Comparison of ENCODE assay signal across 8 cellular contexts in genomic region chr2:218876562-218877219, GRCh38. TPM values are rescaled to one million over a fixed set of nuclear protein-coding genes. Genes with fewer than 3 reads are reported as not detected.
DNase-seq lines count a peak whose midpoint lies in the region; ATAC-seq lines count a peak whose summit lies in the region.

No MANE protein-coding gene starts in this region.

- DNase-seq in DMS79 treated with DMSO at 0.1 percent for 48 hours (lab: John Stamatoyannopoulos, UW): peak; percentile 77
- DNase-seq in M059J (ENCODE audit: low read depth): peak; percentile 73
- peak; percentile 83 for DNase-seq in SK-MEL-5 (ENCODE audit: low read depth, low spot score)
- DNase-seq in activated naive CD4-positive, alpha-beta T cell treated with anti-CD3 and anti-CD28 coated beads, Interleukin-2, amount 10 ng/mL, durations not matched to agents 7 days and 5 days: peak; percentile 78
- peak; percentile 29 for DNase-seq in glomerular endothelial cell (ENCODE audit: extremely low read depth, low read depth, low spot score)
- peak; percentile 46 to 95 (median 80) for DNase-seq in posterior cingulate gyrus

- no peak for ATAC-seq in GM18867 (IDR thresholded peaks at IDR 0.05; ENCODE audit: unreplicated experiment)
- ATAC-seq in stimulated activated memory B cell treated with anti-CD40 and anti-IgM and Interleukin-4, amounts not matched to agents 10 μg/mL and 1 μg/mL and 100 μg/mL, for 72 hours: no peak

- H3K27me3 Mint-ChIP-seq in activated naive CD4-positive, alpha-beta T cell treated with anti-CD3 and anti-CD28 coated beads, Interleukin-2, amount 10 ng/mL, durations not matched to agents 7 days and 5 days: peaks cover 98% of the 10 kb centered on the region
- peaks cover 28% of the 10 kb centered on the region for H3K27me3 Mint-ChIP-seq in stimulated activated memory B cell treated with anti-CD40 and anti-IgM and Interleukin-4, amounts not matched to agents 10 μg/mL and 1 μg/mL and 100 μg/mL, for 72 hours

- H3K9me3 Mint-ChIP-seq in activated naive CD4-positive, alpha-beta T cell treated with anti-CD3 and anti-CD28 coated beads, Interleukin-2, amount 10 ng/mL, durations not matched to agents 7 days and 5 days: no peaks in the 10 kb centered on the region
- no peaks in the 10 kb centered on the region for H3K9me3 Mint-ChIP-seq in stimulated activated memory B cell treated with anti-CD40 and anti-IgM and Interleukin-4, amounts not matched to agents 10 μg/mL and 1 μg/mL and 100 μg/mL, for 72 hours

- no peaks in the 10 kb centered on the region for H3K36me3 Mint-ChIP-seq in activated naive CD4-positive, alpha-beta T cell treated with anti-CD3 and anti-CD28 coated beads, Interleukin-2, amount 10 ng/mL, durations not matched to agents 7 days and 5 days
- no peaks in the 10 kb centered on the region for H3K36me3 Mint-ChIP-seq in stimulated activated memory B cell treated with anti-CD40 and anti-IgM and Interleukin-4, amounts not matched to agents 10 μg/mL and 1 μg/mL and 100 μg/mL, for 72 hours

- no peak overlapping the region for H3K4me3 Mint-ChIP-seq in activated naive CD4-positive, alpha-beta T cell treated with anti-CD3 and anti-CD28 coated beads, Interleukin-2, amount 10 ng/mL, durations not matched to agents 7 days and 5 days
- H3K4me3 Mint-ChIP-seq in stimulated activated memory B cell treated with anti-CD40 and anti-IgM and Interleukin-4, amounts not matched to agents 10 μg/mL and 1 μg/mL and 100 μg/mL, for 72 hours: no peak overlapping the region

- in situ Hi-C loops in SK-MEL-5 (cut with HindIII; ENCODE audit: low pct_unique_long_range_greater_than_20kb, low sequenced_read_pairs): no loop called here

- H3K4me1 Mint-ChIP-seq in activated naive CD4-positive, alpha-beta T cell treated with anti-CD3 and anti-CD28 coated beads, Interleukin-2, amount 10 ng/mL, durations not matched to agents 7 days and 5 days: peaks cover 22% of the 10 kb centered on the region
- H3K4me1 Mint-ChIP-seq in stimulated activated memory B cell treated with anti-CD40 and anti-IgM and Interleukin-4, amounts not matched to agents 10 μg/mL and 1 μg/mL and 100 μg/mL, for 72 hours: peaks cover 53% of the 10 kb centered on the region

- CTCF ChIA-PET in activated naive CD4-positive, alpha-beta T cell treated with anti-CD3 and anti-CD28 coated beads, Interleukin-2, amount 10 ng/mL, durations not matched to agents 7 days and 5 days (lab: Charles Lee): interaction anchor here (0.6 to 13.5 kb wide), 28 partner anchors 9 to 248 kb away, joined by 3 to 443 read pairs (median 4); partner anchors contain the start of genes CDK5R2 and WNT6

- no peak overlapping the region for H3K27ac Mint-ChIP-seq in activated naive CD4-positive, alpha-beta T cell treated with anti-CD3 and anti-CD28 coated beads, Interleukin-2, amount 10 ng/mL, durations not matched to agents 7 days and 5 days
- no peak overlapping the region for H3K27ac Mint-ChIP-seq in stimulated activated memory B cell treated with anti-CD40 and anti-IgM and Interleukin-4, amounts not matched to agents 10 μg/mL and 1 μg/mL and 100 μg/mL, for 72 hours

- intact Hi-C loops in posterior cingulate gyrus (cut with DNase I): loop anchor here (1.0 to 10.0 kb wide), 2 partner anchors 22 to 278 kb away; no protein-coding TSS in a partner anchor

RNA-seq across cellular contexts. Expression of gene WNT10A, which starts 4.0 kb away (rescaled TPM):
- 0.02 and 0.30 TPM in 2 replicates for total RNA-seq in M059J (2014; rRNA removed; shearing (Covaris generic))
- 0.05 and 0.11 TPM in 2 replicates for total RNA-seq in SK-MEL-5 (2014; rRNA removed; shearing (Covaris generic))
- 0.19 TPM in 1 of 2 replicates, not detected in the other for polyA plus RNA-seq in SK-MEL-5 (2015; cell fraction: cytosol; rRNA removed)
- polyA plus RNA-seq in SK-MEL-5 (2015; cell fraction: nucleus; rRNA removed): 0.11 TPM in 1 of 2 replicates, not detected in the other
- not detected in 2 replicates for total RNA-seq in glomerular endothelial cell

RNA-seq across cellular contexts. Expression of gene WNT6, which starts 17.1 kb away (rescaled TPM):
- 0.05 and 0.39 TPM in 2 replicates for total RNA-seq in M059J (2014; rRNA removed; shearing (Covaris generic))
- total RNA-seq in SK-MEL-5 (2014; rRNA removed; shearing (Covaris generic)): not detected in 2 replicates
- not detected in 2 replicates for polyA plus RNA-seq in SK-MEL-5 (2015; cell fraction: cytosol; rRNA removed)
- not detected in 2 replicates for polyA plus RNA-seq in SK-MEL-5 (2015; cell fraction: nucleus; rRNA removed)
- not detected in 2 replicates for total RNA-seq in glomerular endothelial cell

RNA-seq across cellular contexts. Expression of gene PRKAG3, which starts 45.1 kb away (rescaled TPM):
- not detected in 2 replicates for total RNA-seq in M059J (2014; rRNA removed; shearing (Covaris generic))
- total RNA-seq in SK-MEL-5 (2014; rRNA removed; shearing (Covaris generic)): not detected in 2 replicates
- not detected in 2 replicates for polyA plus RNA-seq in SK-MEL-5 (2015; cell fraction: cytosol; rRNA removed)
- not detected in 2 replicates for polyA plus RNA-seq in SK-MEL-5 (2015; cell fraction: nucleus; rRNA removed)
- total RNA-seq in glomerular endothelial cell: not detected in 2 replicates

Comparison
In these comparisons a context has a peak if more than half of its experiments do, and no peak if none do; other contexts are left out.
1. DNase-seq: peak in every context shown above with its lines; median percentile 83 in SK-MEL-5; 80 in posterior cingulate gyrus; 78 in activated naive CD4-positive, alpha-beta T cell treated with anti-CD3 and anti-CD28 coated beads, Interleukin-2, amount 10 ng/mL, durations not matched to agents 7 days and 5 days; 77 in DMS79 treated with DMSO at 0.1 percent for 48 hours; 73 in M059J; 29 in glomerular endothelial cell.